Comparison of ENCODE assay signal across 7 cellular contexts in genomic region chr12:118103231-118103600, GRCh38. TPM values are rescaled to one million over a fixed set of nuclear protein-coding genes. Genes with fewer than 3 reads are reported as not detected.
DNase-seq lines count a peak whose midpoint lies in the region; ATAC-seq and TF ChIP-seq lines count a peak whose summit lies in the region.

No MANE protein-coding gene starts in this region.

- no peaks in the 10 kb centered on the region for H3K9me3 ChIP-seq in iPS-15b (ENCODE audit: control insufficient read depth, insufficient read depth, low read length)

- no peaks in the 10 kb centered on the region for H3K27me3 ChIP-seq in iPS-15b (ENCODE audit: control insufficient read depth, insufficient read depth, low read length)

- TF ChIP-seq CTCF in GM12865 (IDR thresholded peaks at IDR 0.05; ENCODE audit: insufficient read depth, low read depth, low read length, missing control alignments) (no peak), LNCaP clone FGC (IDR thresholded peaks at IDR 0.05; ENCODE audit: control insufficient read depth, extremely low read depth, insufficient read depth) (no peak)

- H3K4me3 Mint-ChIP-seq in activated naive CD8-positive, alpha-beta T cell treated with anti-CD3 and anti-CD28 coated beads for 36 hours, result peak overlapping the region; percentile 82

- H3K36me3 Mint-ChIP-seq in activated naive CD8-positive, alpha-beta T cell treated with anti-CD3 and anti-CD28 coated beads for 36 hours, result no peaks in the 10 kb centered on the region

- peaks cover 27% of the 10 kb centered on the region for H3K27me3 Mint-ChIP-seq in activated naive CD8-positive, alpha-beta T cell treated with anti-CD3 and anti-CD28 coated beads for 36 hours

- peak overlapping the region; percentile 84 for H3K4me3 ChIP-seq in GM12865 (ENCODE audit: low read depth, low read length)
- H3K4me3 ChIP-seq in LNCaP clone FGC (ENCODE audit: low read depth, low read length), result peak overlapping the region; percentile 74
- peak overlapping the region; percentile 61 for H3K4me3 ChIP-seq in iPS-15b (ENCODE audit: low read depth, low read length)
- peak overlapping the region; percentile 67 to 85 (median 72) for H3K4me3 ChIP-seq in skin epidermis

- H3K4me1 ChIP-seq in iPS-15b (ENCODE audit: control insufficient read depth, insufficient read depth, low read length), result peaks cover 11% of the 10 kb centered on the region

- no peaks in the 10 kb centered on the region for H3K9me3 Mint-ChIP-seq in activated naive CD8-positive, alpha-beta T cell treated with anti-CD3 and anti-CD28 coated beads for 36 hours

- H3K36me3 ChIP-seq in iPS-15b (ENCODE audit: control insufficient read depth, insufficient read depth, low read length), result peaks cover 11% of the 10 kb centered on the region

- peak overlapping the region; percentile 4 to 85 (median 64) for H3K27ac ChIP-seq in skin epidermis

- peaks cover 6% of the 10 kb centered on the region for H3K4me1 Mint-ChIP-seq in activated naive CD8-positive, alpha-beta T cell treated with anti-CD3 and anti-CD28 coated beads for 36 hours

- H3K9ac ChIP-seq in iPS-15b (ENCODE audit: low read depth, low read length), result peak overlapping the region; percentile 97

- no peak overlapping the region for H3K27ac Mint-ChIP-seq in activated naive CD8-positive, alpha-beta T cell treated with anti-CD3 and anti-CD28 coated beads for 36 hours

- ATAC-seq in HG03469 (IDR thresholded peaks at IDR 0.05; ENCODE audit: unreplicated experiment) (no peak), HG03175 (IDR thresholded peaks at IDR 0.05; ENCODE audit: unreplicated experiment) (no peak)

- peak; percentile 29 for DNase-seq in GM12865 (ENCODE audit: low read depth)
- DNase-seq in LNCaP clone FGC (ENCODE audit: low read depth), result no peak
- DNase-seq in activated naive CD8-positive, alpha-beta T cell treated with anti-CD3 and anti-CD28 coated beads for 36 hours, result peak; percentile 6

RNA-seq across cellular contexts. Expression of gene VSIG10, which starts 0.6 kb away (rescaled TPM):
- 1 to 10 TPM; 5.9 TPM for total RNA-seq in activated naive CD8-positive, alpha-beta T cell treated with anti-CD3 and anti-CD28 coated beads for 36 hours

RNA-seq across cellular contexts. Expression of gene PEBP1, which starts 32.7 kb away (rescaled TPM):
- 100 to 1,000 TPM; 147 to 149 TPM for total RNA-seq in activated naive CD8-positive, alpha-beta T cell treated with anti-CD3 and anti-CD28 coated beads for 36 hours

RNA-seq across cellular contexts. Expression of gene WSB2, which starts 42.2 kb away (rescaled TPM):
- 10 to 100 TPM; 37.7 to 41.6 TPM for total RNA-seq in activated naive CD8-positive, alpha-beta T cell treated with anti-CD3 and anti-CD28 coated beads for 36 hours
